ENCODE assay signal across 8 cellular contexts in genomic region chr6:110178626-110179405, GRCh38. TPM values are rescaled to one million over a fixed set of nuclear protein-coding genes. Genes with fewer than 3 reads are reported as not detected.
DNase-seq lines count a peak whose midpoint lies in the region; ATAC-seq and TF ChIP-seq lines count a peak whose summit lies in the region.

No MANE protein-coding gene starts in this region.

- no peaks in the 10 kb centered on the region for H3K9me3 ChIP-seq in GM23248 (ENCODE audit: low read depth)
- H3K9me3 ChIP-seq in cardiac muscle cell (ENCODE audit: low read depth) = no peaks in the 10 kb centered on the region
- H3K9me3 ChIP-seq in ovary = no peaks in the 10 kb centered on the region
- no peaks in the 10 kb centered on the region for H3K9me3 ChIP-seq in thyroid gland

- TF ChIP-seq EP300 in ovary (IDR thresholded peaks at IDR 0.05) = no peak

- H3K36me3 Mint-ChIP-seq in activated naive CD8-positive, alpha-beta T cell treated with anti-CD3 and anti-CD28 coated beads, Interleukin-2, amount 10 ng/mL, durations not matched to agents 7 days and 5 days = no peaks in the 10 kb centered on the region

- 2% methylated on average over 37 to 40 of the region's 66 CpGs for WGBS in GM23248 (ENCODE audit: low coverage in 1 of 2, low lambda C conversion rate in 2 of 2, missing lambda C conversion rate in 2 of 2), 2 experiments
- WGBS in ovary, 3 donors = 0 to 1% (median 1%) methylated on average over 40 to 66 of the region's 66 CpGs
- WGBS in thyroid gland, 2 donors = 1% methylated on average over 15 to 37 of the region's 66 CpGs

- peak overlapping the region; percentile 79 for H3K4me3 Mint-ChIP-seq in activated naive CD8-positive, alpha-beta T cell treated with anti-CD3 and anti-CD28 coated beads, Interleukin-2, amount 10 ng/mL, durations not matched to agents 7 days and 5 days

- ATAC-seq in activated naive CD8-positive, alpha-beta T cell treated with anti-CD3 and anti-CD28 coated beads, Interleukin-2, amount 10 ng/mL, durations not matched to agents 7 days and 5 days (ENCODE audit: low read depth) = peak; percentile 46

- peaks cover 12% of the 10 kb centered on the region; the same call in 1 of the 2 replicates for H4K20me1 ChIP-seq in GM23248 (ENCODE audit: insufficient read depth)

- H3K9ac ChIP-seq in GM23248 = peak overlapping the region; percentile 93

- peaks cover 11% of the 10 kb centered on the region; the same call in 1 of the 2 replicates for H3F3A ChIP-seq in GM23248 (ENCODE audit: insufficient read depth)

- no peaks in the 10 kb centered on the region for H3K27me3 ChIP-seq in GM23248 (replicated peaks; ENCODE audit: insufficient read depth)
- no peaks in the 10 kb centered on the region for H3K27me3 ChIP-seq in cardiac muscle cell
- no peaks in the 10 kb centered on the region for H3K27me3 ChIP-seq in ovary
- no peaks in the 10 kb centered on the region for H3K27me3 ChIP-seq in thyroid gland

- peak overlapping the region; percentile 96 for H2AFZ ChIP-seq in GM23248

- peak overlapping the region; percentile 46 for H3K27ac Mint-ChIP-seq in activated naive CD8-positive, alpha-beta T cell treated with anti-CD3 and anti-CD28 coated beads, Interleukin-2, amount 10 ng/mL, durations not matched to agents 7 days and 5 days

- intact Hi-C loops in ovary (cut with DNase I) = loop anchor here in 3 of 4 donors (2.0 to 5.0 kb wide), 3 partner anchors 212 to 472 kb away; no protein-coding TSS in a partner anchor
- intact Hi-C loops in thyroid gland (cut with DNase I) = loop anchor here (5.0 kb wide), 1 partner anchor 213 kb away; no protein-coding TSS in a partner anchor

- peaks cover 8% of the 10 kb centered on the region for H3K27me3 Mint-ChIP-seq in activated naive CD8-positive, alpha-beta T cell treated with anti-CD3 and anti-CD28 coated beads, Interleukin-2, amount 10 ng/mL, durations not matched to agents 7 days and 5 days

- POLR2A ChIA-PET in activated naive CD8-positive, alpha-beta T cell treated with anti-CD3 and anti-CD28 coated beads, Interleukin-2, amount 10 ng/mL, durations not matched to agents 7 days and 5 days (lab: Charles Lee) = interaction anchor here (3.5 kb wide), 1 partner anchor 211 kb away, joined by 15 read pairs; no protein-coding TSS in a partner anchor

- TF ChIP-seq CTCF in cardiac muscle cell (IDR thresholded peaks at IDR 0.05; ENCODE audit: low read depth, low read length) (peak; percentile 75), ovary (IDR thresholded peaks at IDR 0.05) (peak; percentile 28 to 70 (median 65)), thyroid gland (IDR thresholded peaks at IDR 0.05) (peak in 4 of 6 experiments; percentile 59 to 81 (median 72))

- H3K9me2 ChIP-seq in GM23248 (ENCODE audit: insufficient read depth) = no peaks in the 10 kb centered on the region

- TF ChIP-seq POLR2A in ovary (IDR thresholded peaks at IDR 0.05) (no peak), thyroid gland (IDR thresholded peaks at IDR 0.05) (no peak)

- peaks cover 4% of the 10 kb centered on the region for H3K4me1 Mint-ChIP-seq in activated naive CD8-positive, alpha-beta T cell treated with anti-CD3 and anti-CD28 coated beads, Interleukin-2, amount 10 ng/mL, durations not matched to agents 7 days and 5 days

- in situ Hi-C loops in GM23248 (cut with MboI) = no loop called here

- DNase-seq in COLO829 (ENCODE audit: low spot score) (peak; percentile 15), GM23248 (peak; percentile 82), NCI-H1092 (lab: John Stamatoyannopoulos, UW) (peak; percentile 48), SKM-1 treated with dmso at 0.1 percent for 144 hours (lab: John Stamatoyannopoulos, UW; ENCODE audit: unreplicated experiment) (peak; percentile 27), cardiac muscle cell (ENCODE audit: low read depth in 1 of 2, low spot score in 1 of 2) (peak; percentile 66 to 72), ovary (peak; percentile 45 to 66 (median 56)), thyroid gland (peak; percentile 35 to 42)
- DNase-seq in activated naive CD8-positive, alpha-beta T cell treated with anti-CD3 and anti-CD28 coated beads, Interleukin-2, amount 10 ng/mL, durations not matched to agents 7 days and 5 days = peak; percentile 75

- H3K4me3 ChIP-seq in GM23248 (peak overlapping the region; percentile 92), cardiac muscle cell (peak overlapping the region; percentile 91), ovary (peak overlapping the region; percentile 75), thyroid gland (replicated peaks in 1 of 3) (peak overlapping the region; percentile 5 to 74 (median 57))

- H3K4me1 ChIP-seq in GM23248 (ENCODE audit: insufficient read depth) (peaks cover 39% of the 10 kb centered on the region), cardiac muscle cell (ENCODE audit: low read depth) (peaks cover 19% of the 10 kb centered on the region), ovary (ENCODE audit: insufficient read depth) (peaks cover 12% of the 10 kb centered on the region), thyroid gland (peaks cover 13 to 16% of the 10 kb centered on the region in 2 donors)

- H3K79me2 ChIP-seq in GM23248 (ENCODE audit: insufficient read depth) = peaks cover 85% of the 10 kb centered on the region

- H3K4me2 ChIP-seq in GM23248 (ENCODE audit: unreplicated experiment) = peak overlapping the region; percentile 85

- no peaks in the 10 kb centered on the region for H3K9me3 Mint-ChIP-seq in activated naive CD8-positive, alpha-beta T cell treated with anti-CD3 and anti-CD28 coated beads, Interleukin-2, amount 10 ng/mL, durations not matched to agents 7 days and 5 days

- H3K36me3 ChIP-seq in GM23248 (ENCODE audit: low read depth) (no peaks in the 10 kb centered on the region), cardiac muscle cell (no peaks in the 10 kb centered on the region), ovary (no peaks in the 10 kb centered on the region), thyroid gland (no peaks in the 10 kb centered on the region)

- H3K27ac ChIP-seq in GM23248 = peak overlapping the region; percentile 77
- H3K27ac ChIP-seq in cardiac muscle cell = peak overlapping the region; percentile 98
- H3K27ac ChIP-seq in ovary = peak overlapping the region; percentile 86 to 88
- H3K27ac ChIP-seq in thyroid gland = peak overlapping the region; percentile 7 to 78 (median 40)

RNA-seq across cellular contexts. Expression of gene WASF1, which starts 0.7 kb away (rescaled TPM):
- total RNA-seq in GM23248 (2014; rRNA removed; shearing (Covaris generic)) = 12.3 and 14.4 TPM in 2 replicates
- polyA plus RNA-seq in GM23248 (2016; fragmentation: Nextera tagmentation; extraction: Ambion mirVana) (24.6 and 25.1 TPM in 2 replicates), cardiac muscle cell (70.9 and 77.5 TPM in 2 replicates), ovary (10 to 100 TPM; 26.6 to 40.6 TPM)
- total RNA-seq in activated naive CD8-positive, alpha-beta T cell treated with anti-CD3 and anti-CD28 coated beads, Interleukin-2, amount 10 ng/mL, durations not matched to agents 7 days and 5 days = 1 to 10 TPM in 1 of 2 experiments, under 1 TPM in 1; 0.72 to 1.1 TPM
- total RNA-seq in cardiac muscle cell (34.5 and 46.3 TPM in 2 replicates), ovary (10 to 100 TPM; 16.1 to 37.2 (median 22.0) TPM), thyroid gland (10 to 100 TPM in 2 of 4 donors, 1 to 10 TPM in 2; 2.0 to 13.0 (median 7.7) TPM)

RNA-seq across cellular contexts. Expression of gene CDC40, which starts 1.4 kb away (rescaled TPM):
- total RNA-seq in GM23248 (2014; rRNA removed; shearing (Covaris generic)) = 18.8 and 21.1 TPM in 2 replicates
- 21.2 and 21.9 TPM in 2 replicates for polyA plus RNA-seq in GM23248 (2016; fragmentation: Nextera tagmentation; extraction: Ambion mirVana)
- 10 to 100 TPM; 30.2 to 33.3 TPM for total RNA-seq in activated naive CD8-positive, alpha-beta T cell treated with anti-CD3 and anti-CD28 coated beads, Interleukin-2, amount 10 ng/mL, durations not matched to agents 7 days and 5 days
- total RNA-seq in cardiac muscle cell = 10.7 and 13.6 TPM in 2 replicates
- 13.5 and 31.3 TPM in 2 replicates for polyA plus RNA-seq in cardiac muscle cell
- 10 to 100 TPM; 16.6 to 23.9 (median 19.8) TPM for total RNA-seq in ovary
- polyA plus RNA-seq in ovary = 10 to 100 TPM; 12.6 to 19.6 TPM
- total RNA-seq in thyroid gland = 10 to 100 TPM; 27.4 to 32.0 (median 28.8) TPM

Comparison
In these comparisons a context has a peak if more than half of its experiments do, and no peak if none do; other contexts are left out.
1. Peak in every context shown above with its lines: DNase-seq, ATAC-seq, H3K4me3 ChIP-seq and H3K27ac ChIP-seq.
2. DNase-seq: peak in every context shown above with its lines; median percentile 82 in GM23248; 75 in activated naive CD8-positive, alpha-beta T cell treated with anti-CD3 and anti-CD28 coated beads, Interleukin-2, amount 10 ng/mL, durations not matched to agents 7 days and 5 days; 69 in cardiac muscle cell; 56 in ovary; 48 in NCI-H1092; 38 in thyroid gland; 27 in SKM-1 treated with dmso at 0.1 percent for 144 hours; 15 in COLO829.
3. H3K27ac ChIP-seq: peak in every context shown above with its lines; median percentile 98 in cardiac muscle cell; 87 in ovary; 77 in GM23248; 40 in thyroid gland.